Comparison of ENCODE assay signal across 8 cellular contexts in genomic region chr17:21452377-21453143, GRCh38.
DNase-seq lines count a peak whose midpoint lies in the region; ATAC-seq and TF ChIP-seq lines count a peak whose summit lies in the region.

No MANE protein-coding gene starts in this region.

- peak overlapping the region; percentile 28 to 45 for H3K4me3 ChIP-seq in right atrium auricular region

- H3K27me3 ChIP-seq in right atrium auricular region: no peaks in the 10 kb centered on the region

- no peaks in the 10 kb centered on the region for H3K36me3 ChIP-seq in right atrium auricular region

- DNase-seq in ELF-1 (ENCODE audit: low read depth, low spot score) (peak; percentile 84), NCI-H82 (lab: John Stamatoyannopoulos, UW) (peak; percentile 84), amygdala (lab: John Stamatoyannopoulos, UW) (peak in 47 of 56 donors; percentile 5 to 81 (median 50)), right atrium auricular region (ENCODE audit: low spot score) (peak; percentile 72), posterior cingulate gyrus (peak in 9 of 10 donors; percentile 57 to 95 (median 66)), DMS53 treated with DMSO at 0.1 percent for 48 hours (lab: John Stamatoyannopoulos, UW; ENCODE audit: unreplicated experiment) (no peak)
- DNase-seq in activated CD4-positive, CD25-positive, alpha-beta regulatory T cell treated with anti-CD3 and anti-CD28 coated beads, Interleukin-2, amount 50 U/mL, for 72 hours: no peak

- ATAC-seq in GM18868 (IDR thresholded peaks at IDR 0.05; ENCODE audit: unreplicated experiment): no peak

- peak; percentile 60 to 79 for TF ChIP-seq CTCF in right atrium auricular region (IDR thresholded peaks at IDR 0.05)

- H3K9me3 ChIP-seq in right atrium auricular region: no peaks in the 10 kb centered on the region

- intact Hi-C loops in posterior cingulate gyrus (cut with DNase I): loop anchor here (5.0 kb wide), 2 partner anchors 175 to 325 kb away; partner anchors contain the start of gene DHRS7B

- H3K4me1 ChIP-seq in right atrium auricular region: peaks cover 0 to 16% of the 10 kb centered on the region in 2 donors

- H3K27ac ChIP-seq in right atrium auricular region: no peak overlapping the region

Comparison
In these comparisons a context has a peak if more than half of its experiments do, and no peak if none do; other contexts are left out.
1. DNase-seq: peak in ELF-1 (single experiment), NCI-H82 (single experiment), amygdala (47 of 56), right atrium auricular region (single experiment) and posterior cingulate gyrus (9 of 10); none in DMS53 treated with DMSO at 0.1 percent for 48 hours (single experiment) and activated CD4-positive, CD25-positive, alpha-beta regulatory T cell treated with anti-CD3 and anti-CD28 coated beads, Interleukin-2, amount 50 U/mL, for 72 hours (single experiment).